In the genomic region with DNA sequence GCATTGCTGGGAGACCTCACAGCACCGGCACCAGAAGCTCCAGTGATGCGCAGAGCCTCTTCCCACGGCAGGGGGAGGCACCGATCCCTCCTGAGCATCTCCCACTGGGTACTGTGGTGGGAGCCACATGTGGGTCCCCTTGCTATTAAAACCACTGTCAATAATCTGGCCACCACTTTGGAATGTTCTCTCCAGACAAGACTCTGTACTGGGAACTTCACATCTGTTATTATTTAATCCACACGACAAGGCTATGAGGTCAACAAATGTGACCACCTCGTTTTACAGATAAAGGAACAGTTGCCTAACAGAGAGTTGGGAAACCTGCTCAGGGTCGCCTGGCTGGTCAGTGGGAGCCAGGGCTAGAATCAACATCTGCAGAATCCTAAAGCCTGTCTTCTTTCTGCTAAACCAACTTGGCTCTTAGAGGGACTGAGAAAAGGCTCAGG, we compare ENCODE assay signal across 1 cellular context.
TF ChIP-seq lines count a peak whose summit lies in the region.

No MANE protein-coding gene starts in this region.

TF ChIP-seq in K562, 482 proteins besides CTCF, POLR2A, EP300 and RAD21 (continued from another document):
- TF ChIP-seq, protein P1, sequence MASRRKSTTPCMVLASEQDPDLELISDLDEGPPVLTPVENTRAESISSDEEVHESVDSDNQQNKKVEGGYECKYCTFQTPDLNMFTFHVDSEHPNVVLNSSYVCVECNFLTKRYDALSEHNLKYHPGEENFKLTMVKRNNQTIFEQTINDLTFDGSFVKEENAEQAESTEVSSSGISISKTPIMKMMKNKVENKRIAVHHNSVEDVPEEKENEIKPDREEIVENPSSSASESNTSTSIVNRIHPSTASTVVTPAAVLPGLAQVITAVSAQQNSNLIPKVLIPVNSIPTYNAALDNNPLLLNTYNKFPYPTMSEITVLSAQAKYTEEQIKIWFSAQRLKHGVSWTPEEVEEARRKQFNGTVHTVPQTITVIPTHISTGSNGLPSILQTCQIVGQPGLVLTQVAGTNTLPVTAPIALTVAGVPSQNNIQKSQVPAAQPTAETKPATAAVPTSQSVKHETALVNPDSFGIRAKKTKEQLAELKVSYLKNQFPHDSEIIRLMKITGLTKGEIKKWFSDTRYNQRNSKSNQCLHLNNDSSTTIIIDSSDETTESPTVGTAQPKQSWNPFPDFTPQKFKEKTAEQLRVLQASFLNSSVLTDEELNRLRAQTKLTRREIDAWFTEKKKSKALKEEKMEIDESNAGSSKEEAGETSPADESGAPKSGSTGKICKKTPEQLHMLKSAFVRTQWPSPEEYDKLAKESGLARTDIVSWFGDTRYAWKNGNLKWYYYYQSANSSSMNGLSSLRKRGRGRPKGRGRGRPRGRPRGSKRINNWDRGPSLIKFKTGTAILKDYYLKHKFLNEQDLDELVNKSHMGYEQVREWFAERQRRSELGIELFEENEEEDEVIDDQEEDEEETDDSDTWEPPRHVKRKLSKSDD (conservative IDR thresholded peaks at IDR 0.05; ENCODE audit: low read length) = no peak
- TF ChIP-seq, protein P2, sequence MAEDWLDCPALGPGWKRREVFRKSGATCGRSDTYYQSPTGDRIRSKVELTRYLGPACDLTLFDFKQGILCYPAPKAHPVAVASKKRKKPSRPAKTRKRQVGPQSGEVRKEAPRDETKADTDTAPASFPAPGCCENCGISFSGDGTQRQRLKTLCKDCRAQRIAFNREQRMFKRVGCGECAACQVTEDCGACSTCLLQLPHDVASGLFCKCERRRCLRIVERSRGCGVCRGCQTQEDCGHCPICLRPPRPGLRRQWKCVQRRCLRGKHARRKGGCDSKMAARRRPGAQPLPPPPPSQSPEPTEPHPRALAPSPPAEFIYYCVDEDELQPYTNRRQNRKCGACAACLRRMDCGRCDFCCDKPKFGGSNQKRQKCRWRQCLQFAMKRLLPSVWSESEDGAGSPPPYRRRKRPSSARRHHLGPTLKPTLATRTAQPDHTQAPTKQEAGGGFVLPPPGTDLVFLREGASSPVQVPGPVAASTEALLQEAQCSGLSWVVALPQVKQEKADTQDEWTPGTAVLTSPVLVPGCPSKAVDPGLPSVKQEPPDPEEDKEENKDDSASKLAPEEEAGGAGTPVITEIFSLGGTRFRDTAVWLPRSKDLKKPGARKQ (CRISPR knock-in tag; IDR thresholded peaks at IDR 0.05) = no peak
- TF ChIP-seq TGIF2 (CRISPR knock-in tag; IDR thresholded peaks at IDR 0.05) = no peak
- TF ChIP-seq HMGN3 (IDR thresholded peaks at IDR 0.05; ENCODE audit: borderline replicate concordance, extremely low read depth, insufficient read length, low read depth, low read length) = no peak
- TF ChIP-seq, protein P3, sequence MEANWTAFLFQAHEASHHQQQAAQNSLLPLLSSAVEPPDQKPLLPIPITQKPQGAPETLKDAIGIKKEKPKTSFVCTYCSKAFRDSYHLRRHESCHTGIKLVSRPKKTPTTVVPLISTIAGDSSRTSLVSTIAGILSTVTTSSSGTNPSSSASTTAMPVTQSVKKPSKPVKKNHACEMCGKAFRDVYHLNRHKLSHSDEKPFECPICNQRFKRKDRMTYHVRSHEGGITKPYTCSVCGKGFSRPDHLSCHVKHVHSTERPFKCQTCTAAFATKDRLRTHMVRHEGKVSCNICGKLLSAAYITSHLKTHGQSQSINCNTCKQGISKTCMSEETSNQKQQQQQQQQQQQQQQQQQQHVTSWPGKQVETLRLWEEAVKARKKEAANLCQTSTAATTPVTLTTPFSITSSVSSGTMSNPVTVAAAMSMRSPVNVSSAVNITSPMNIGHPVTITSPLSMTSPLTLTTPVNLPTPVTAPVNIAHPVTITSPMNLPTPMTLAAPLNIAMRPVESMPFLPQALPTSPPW (CRISPR knock-in tag; IDR thresholded peaks at IDR 0.05) = no peak
- TF ChIP-seq ZBTB8A (IDR thresholded peaks at IDR 0.05; ENCODE audit: partially characterized antibody) = no peak
- TF ChIP-seq, protein P4, sequence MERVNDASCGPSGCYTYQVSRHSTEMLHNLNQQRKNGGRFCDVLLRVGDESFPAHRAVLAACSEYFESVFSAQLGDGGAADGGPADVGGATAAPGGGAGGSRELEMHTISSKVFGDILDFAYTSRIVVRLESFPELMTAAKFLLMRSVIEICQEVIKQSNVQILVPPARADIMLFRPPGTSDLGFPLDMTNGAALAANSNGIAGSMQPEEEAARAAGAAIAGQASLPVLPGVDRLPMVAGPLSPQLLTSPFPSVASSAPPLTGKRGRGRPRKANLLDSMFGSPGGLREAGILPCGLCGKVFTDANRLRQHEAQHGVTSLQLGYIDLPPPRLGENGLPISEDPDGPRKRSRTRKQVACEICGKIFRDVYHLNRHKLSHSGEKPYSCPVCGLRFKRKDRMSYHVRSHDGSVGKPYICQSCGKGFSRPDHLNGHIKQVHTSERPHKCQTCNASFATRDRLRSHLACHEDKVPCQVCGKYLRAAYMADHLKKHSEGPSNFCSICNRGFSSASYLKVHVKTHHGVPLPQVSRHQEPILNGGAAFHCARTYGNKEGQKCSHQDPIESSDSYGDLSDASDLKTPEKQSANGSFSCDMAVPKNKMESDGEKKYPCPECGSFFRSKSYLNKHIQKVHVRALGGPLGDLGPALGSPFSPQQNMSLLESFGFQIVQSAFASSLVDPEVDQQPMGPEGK (CRISPR knock-in tag; IDR thresholded peaks at IDR 0.05; ENCODE audit: borderline replicate concordance) = no peak
- TF ChIP-seq ZNF263 (CRISPR knock-in tag; IDR thresholded peaks at IDR 0.05; ENCODE audit: borderline replicate concordance) = no peak
TF ChIP-seq in K562: peak in this region for 0.
